ENCODE assay signal across 8 cellular contexts in genomic region chr16:19520861-19521331, GRCh38.
DNase-seq lines count a peak whose midpoint lies in the region; ATAC-seq, FAIRE-seq and TF ChIP-seq lines count a peak whose summit lies in the region.

No MANE protein-coding gene starts in this region.

- H3K36me3 ChIP-seq in effector memory CD4-positive, alpha-beta T cell (ENCODE audit: control insufficient read depth, insufficient read depth, low read length): peaks cover 10% of the 10 kb centered on the region

- FAIRE-seq in RCC 7860 (lab: Jason Lieb, UNC): no peak

- H3K4me3 ChIP-seq in effector memory CD4-positive, alpha-beta T cell (ENCODE audit: insufficient read depth, low read depth, low read length, poor library complexity, severe bottlenecking): peak overlapping the region; percentile 77

- peak overlapping the region; percentile 91 for H3K4me3 Mint-ChIP-seq in nephron progenitor cell

- TF ChIP-seq CTCF in nephron progenitor cell (IDR thresholded peaks at IDR 0.05): no peak

- H3K4me1 Mint-ChIP-seq in nephron progenitor cell: peaks cover 66% of the 10 kb centered on the region

- no peaks in the 10 kb centered on the region for H3K9me3 ChIP-seq in effector memory CD4-positive, alpha-beta T cell (ENCODE audit: control insufficient read depth, low read length)

- peak overlapping the region; percentile 77 for H3K27ac ChIP-seq in effector memory CD4-positive, alpha-beta T cell (ENCODE audit: insufficient read depth, low read length, poor library complexity, severe bottlenecking)

- H3K27me3 Mint-ChIP-seq in nephron progenitor cell (ENCODE audit: low read depth, poor library complexity): no peaks in the 10 kb centered on the region

- H3K27ac Mint-ChIP-seq in nephron progenitor cell: no peak overlapping the region

- peaks cover 21% of the 10 kb centered on the region for H3K4me1 ChIP-seq in effector memory CD4-positive, alpha-beta T cell (ENCODE audit: control insufficient read depth, insufficient read depth, low read length, poor library complexity, severe bottlenecking)

- ATAC-seq in HG03097 (IDR thresholded peaks at IDR 0.05; ENCODE audit: low FRiP score, unreplicated experiment): no peak
- ATAC-seq in HG02870 (IDR thresholded peaks at IDR 0.05; ENCODE audit: unreplicated experiment): no peak

- H3K9me3 Mint-ChIP-seq in nephron progenitor cell: no peaks in the 10 kb centered on the region

- DNase-seq in activated T-cell treated with anti-CD3 and anti-CD28 coated beads for 48 hours (ENCODE audit: low read depth) (peak; percentile 16), RCC 7860 (ENCODE audit: low spot score) (peak; percentile 38), nephron progenitor cell (no peak)
- DNase-seq in activated T-cell treated with anti-CD3 and anti-CD28 coated beads, Interleukin-2, amount 50 U/mL, for 1 hour: no peak
- DNase-seq in effector memory CD4-positive, alpha-beta T cell: no peak
- DNase-seq in activated CD8-positive, alpha-beta memory T cell treated with anti-CD3 and anti-CD28 coated beads, Interleukin-2, amount 50 U/mL, for 48 hours: no peak

- peaks cover 21% of the 10 kb centered on the region for H3K36me3 Mint-ChIP-seq in nephron progenitor cell (ENCODE audit: low read depth)

- H3K27me3 ChIP-seq in effector memory CD4-positive, alpha-beta T cell (replicated peaks; ENCODE audit: control insufficient read depth, insufficient read depth, low read length, poor library complexity, severe bottlenecking): no peaks in the 10 kb centered on the region

Comparison
In these comparisons a context has a peak if more than half of its experiments do, and no peak if none do; other contexts are left out.
1. DNase-seq: peak in activated T-cell treated with anti-CD3 and anti-CD28 coated beads for 48 hours (single experiment) and RCC 7860 (single experiment); none in activated T-cell treated with anti-CD3 and anti-CD28 coated beads, Interleukin-2, amount 50 U/mL, for 1 hour (single experiment), effector memory CD4-positive, alpha-beta T cell (0 of 3), nephron progenitor cell (single experiment) and activated CD8-positive, alpha-beta memory T cell treated with anti-CD3 and anti-CD28 coated beads, Interleukin-2, amount 50 U/mL, for 48 hours (single experiment).